ENCODE assay signal across 17 cellular contexts in genomic region chr10:7941576-7941975, GRCh38.
DNase-seq lines count a peak whose midpoint lies in the region; ATAC-seq and TF ChIP-seq lines count a peak whose summit lies in the region.
"Had no signal": no experiment of that assay in that cellular context is flagged by ENCODE, and none has a peak within 500 bp of the region (broad histone marks: within the 10 kb centered on the region; RNA-seq: fewer than 3 reads in every experiment).

No MANE protein-coding gene starts in this region.

- TF ChIP-seq RAD21 in IMR-90 (IDR thresholded peaks at IDR 0.05; ENCODE audit: low read length): no peak

- H3K4me3 Mint-ChIP-seq in GM23338: no peak overlapping the region
- no peak overlapping the region for H3K4me3 Mint-ChIP-seq in natural killer cell
- H3K4me3 Mint-ChIP-seq: CD4-positive, alpha-beta T cell; HFFc6; IgD-negative memory B cell had no signal

- dilution Hi-C loops in IMR-90 (cut with HindIII; ENCODE audit: low sequenced_read_pairs, unreplicated experiment): no loop called here

- no peaks in the 10 kb centered on the region; the same call in 2 of the 3 replicates for H3K9me3 Mint-ChIP-seq in GM23338
- peaks cover 0 to 6% of the 10 kb centered on the region in 2 donors for H3K9me3 Mint-ChIP-seq in natural killer cell
- H3K9me3 Mint-ChIP-seq: HFFc6 had no signal

- H4K20me1 ChIP-seq in GM23338 (replicated peaks; ENCODE audit: insufficient read depth) (no peaks in the 10 kb centered on the region), IMR-90 (ENCODE audit: insufficient read depth, low read length) (no peaks in the 10 kb centered on the region)

- TF ChIP-seq CTCF in GM23338 (conservative IDR thresholded peaks at IDR 0.05; ENCODE audit: low read depth in 2 of 2): no peak
- no peak for TF ChIP-seq CTCF in IMR-90 (conservative IDR thresholded peaks at IDR 0.05; ENCODE audit: low read depth, low read length)
- no peak for TF ChIP-seq CTCF in natural killer cell (IDR thresholded peaks at IDR 0.05)

- DNase-seq in GM23338 (ENCODE audit: low spot score): no peak
- DNase-seq in IMR-90: no peak
- no peak for DNase-seq in natural killer cell
- no peak for DNase-seq in A172 (ENCODE audit: low spot score)
- no peak for DNase-seq in head of caudate nucleus
- DNase-seq: AML-193; CD4-positive, alpha-beta T cell; DMS153; DMS79; GDM1; HFFc6; KBM-7 had no signal

- 0 out of 3 replicates have a peak overlapping the region, but pooled peaks have one; percentile 37 for H2BK15ac ChIP-seq in IMR-90 (ENCODE audit: low read depth, low read length)

- no TSS peak for BruUV-seq in IMR-90 (replicated peaks; lab: Mats Ljungman, UMichigan)

- POLR2A ChIA-PET in IMR-90 (lab: Charles Lee; ENCODE audit: unreplicated experiment): no interaction called here

- H3K36me3 Mint-ChIP-seq in GM23338 (ENCODE audit: low read depth) (no peaks in the 10 kb centered on the region), natural killer cell (peaks cover 7% of the 10 kb centered on the region)

- no peak; the same call in 2 of the 3 replicates for ATAC-seq in GM23338
- no peak for ATAC-seq in IMR-90 (ENCODE audit: low read depth)
- no peak for ATAC-seq in natural killer cell
- ATAC-seq in GM21619 (IDR thresholded peaks at IDR 0.05; ENCODE audit: unreplicated experiment): no peak
- ATAC-seq: A549, HCT116 had no signal

- no peaks in the 10 kb centered on the region for H3K36me3 ChIP-seq in GM23338 (ENCODE audit: insufficient read depth)
- H3K36me3 ChIP-seq in IMR-90 (ENCODE audit: control insufficient read depth, insufficient read depth, low read length): no peaks in the 10 kb centered on the region

- H3K27me3 Mint-ChIP-seq in GM23338 (ENCODE audit: insufficient read depth, low read depth, poor library complexity) (peaks cover 9% of the 10 kb centered on the region), natural killer cell (ENCODE audit: low read depth in 2 of 2) (no peaks in the 10 kb centered on the region)
- H3K27me3 Mint-ChIP-seq: CD4-positive, alpha-beta T cell; IgD-negative memory B cell had no signal

- H3K14ac ChIP-seq in IMR-90 (replicated peaks; ENCODE audit: low read depth, low read length): no peak overlapping the region

- H3K9me2 ChIP-seq in GM23338 (ENCODE audit: insufficient read depth): no peaks in the 10 kb centered on the region

- no peak overlapping the region for H3K23ac ChIP-seq in IMR-90 (ENCODE audit: low read depth, low read length)

- H3K4me1 ChIP-seq in GM23338 (ENCODE audit: insufficient read depth): peaks cover 30% of the 10 kb centered on the region
- H3K4me1 ChIP-seq in IMR-90 (ENCODE audit: control insufficient read depth, insufficient read depth, low read length): peaks cover 13% of the 10 kb centered on the region

- H3F3A ChIP-seq in GM23338 (replicated peaks; ENCODE audit: low read depth): no peaks in the 10 kb centered on the region

- WGBS in IMR-90 (ENCODE audit: extremely low coverage in 2 of 2, insufficient read length in 1 of 2), 2 experiments: 80% methylated on average over 1 of the region's 6 CpGs; no CpG with 5 or more reads in 1 of the 2 experiments

- no peaks in the 10 kb centered on the region; the same call in 1 of the 2 replicates for H3K9me3 ChIP-seq in IMR-90 (ENCODE audit: control insufficient read depth, insufficient read depth, low read length)

- H3K9ac ChIP-seq in IMR-90 (ENCODE audit: low read depth, low read length): no peak overlapping the region

- peaks cover 10% of the 10 kb centered on the region; the same call in 1 of the 2 replicates for H3K9me1 ChIP-seq in IMR-90 (ENCODE audit: insufficient read depth, low read length)

- H3K79me1 ChIP-seq in IMR-90 (ENCODE audit: low read depth in 1 of 2, low read length in 2 of 2): peaks cover 14 to 26% of the 10 kb centered on the region in 2 experiments; a peak in 3 of 4 replicates

- H3K27ac Mint-ChIP-seq in GM23338 (peak overlapping the region; percentile 49; the same call in 1 of the 2 replicates), natural killer cell (peak overlapping the region; percentile 4 to 7)
- H3K27ac Mint-ChIP-seq: CD4-positive, alpha-beta T cell; HFFc6; IgD-negative memory B cell had no signal

- H4K5ac ChIP-seq in IMR-90 (ENCODE audit: low read depth, low read length): no peak overlapping the region

- no peak overlapping the region for H3K18ac ChIP-seq in IMR-90 (ENCODE audit: low read depth, low read length)

- no peak overlapping the region for H3K4ac ChIP-seq in IMR-90 (ENCODE audit: low read depth, low read length)

- H3K4me1 Mint-ChIP-seq in GM23338 (peaks cover 33% of the 10 kb centered on the region), natural killer cell (peaks cover 35 to 60% of the 10 kb centered on the region in 2 donors)

- no peak overlapping the region for H2AFZ ChIP-seq in GM23338
- no peak overlapping the region for H2AFZ ChIP-seq in IMR-90 (replicated peaks; ENCODE audit: low read length, poor library complexity)

- H3K27ac ChIP-seq in GM23338 (ENCODE audit: low read depth) (no peak overlapping the region), IMR-90 (ENCODE audit: insufficient read depth, low read length) (no peak overlapping the region)
- H3K27ac ChIP-seq: A549, C4-2B had no signal

- no peak overlapping the region for H2BK20ac ChIP-seq in IMR-90 (ENCODE audit: low read depth, low read length)

- H3K4me2 ChIP-seq in GM23338 (no peak overlapping the region), IMR-90 (ENCODE audit: low read depth, low read length) (no peak overlapping the region)
- H3K4me2 ChIP-seq: A549 had no signal

- peaks cover 9% of the 10 kb centered on the region for H3K79me2 ChIP-seq in GM23338 (replicated peaks; ENCODE audit: insufficient read depth)

- no peak overlapping the region for H2AK9ac ChIP-seq in IMR-90 (replicated peaks; ENCODE audit: low read depth, low read length, poor library complexity)

- no peak overlapping the region for H4K8ac ChIP-seq in IMR-90 (ENCODE audit: low read depth in 2 of 2, low read length in 2 of 2)

- H2AK5ac ChIP-seq in IMR-90 (ENCODE audit: low read depth, low read length): no peak overlapping the region; the same call in 1 of the 2 replicates

- no peak overlapping the region for H3K56ac ChIP-seq in IMR-90 (ENCODE audit: extremely low read depth, insufficient read depth, low read length)

- no peak overlapping the region for H4K91ac ChIP-seq in IMR-90 (ENCODE audit: insufficient read depth, low read depth, low read length)

- no peak for TF ChIP-seq POLR2A in IMR-90 (IDR thresholded peaks at IDR 0.05; ENCODE audit: low read depth, low read length)

- CTCF ChIA-PET in IMR-90 (lab: Yijun Ruan, JAX): interaction anchor here (0.6 kb wide), 1 partner anchor 96 kb away, joined by 5 read pairs; no protein-coding TSS in a partner anchor

- intact Hi-C loops in IMR-90 (cut with micrococcal nuclease) (no loop called here), natural killer cell (cut with micrococcal nuclease) (no loop called here), head of caudate nucleus (cut with DNase I) (no loop called here)

- no peak overlapping the region for H2BK5ac ChIP-seq in IMR-90 (ENCODE audit: low read depth, low read length, poor library complexity, severe bottlenecking)

- in situ Hi-C loops in IMR-90 (cut with MboI; ENCODE audit: low sequenced_read_pairs): no loop called here

- no peak overlapping the region for H2BK120ac ChIP-seq in IMR-90 (ENCODE audit: low read depth, low read length)

- H3K27me3 ChIP-seq in GM23338 (ENCODE audit: insufficient read depth): no peaks in the 10 kb centered on the region
- no peaks in the 10 kb centered on the region for H3K27me3 ChIP-seq in IMR-90 (ENCODE audit: control insufficient read depth, insufficient read depth, low read length)

- H3K4me3 ChIP-seq in GM23338: no peak overlapping the region
- H3K4me3 ChIP-seq in IMR-90 (ENCODE audit: insufficient read depth, low read depth, low read length): no peak overlapping the region
- H3K4me3 ChIP-seq: A549 had no signal

TF ChIP-seq in GM23338, 12 proteins besides CTCF, POLR2A, EP300 and RAD21:
- no peak for TF ChIP-seq ZNF331 (CRISPR knock-in tag; IDR thresholded peaks at IDR 0.05; ENCODE audit: low read depth)
- TF ChIP-seq POLR2AphosphoS5 (IDR thresholded peaks at IDR 0.05; ENCODE audit: low read depth): no peak
- TF ChIP-seq EZH2 (IDR thresholded peaks at IDR 0.05; ENCODE audit: low read depth, unreplicated experiment): no peak

TF ChIP-seq in IMR-90, 13 proteins besides CTCF, POLR2A, EP300 and RAD21:
- TF ChIP-seq ELK1 (IDR thresholded peaks at IDR 0.05; ENCODE audit: borderline replicate concordance, low read depth, low read length) (no peak), FOS (IDR thresholded peaks at IDR 0.05; ENCODE audit: low read depth, low read length) (no peak), SMC3 (IDR thresholded peaks at IDR 0.05; ENCODE audit: low read depth, low read length) (no peak), RCOR1 (IDR thresholded peaks at IDR 0.05; ENCODE audit: insufficient replicate concordance, low read length) (no peak), CHD1 (IDR thresholded peaks at IDR 0.05; ENCODE audit: low read depth, low read length) (no peak), RFX5 (IDR thresholded peaks at IDR 0.05; ENCODE audit: low read depth, low read length) (no peak), CEBPB (IDR thresholded peaks at IDR 0.05; ENCODE audit: low read depth, low read length) (no peak), MXI1 (IDR thresholded peaks at IDR 0.05; ENCODE audit: borderline replicate concordance, low read depth, low read length) (no peak), MAZ (IDR thresholded peaks at IDR 0.05; ENCODE audit: borderline replicate concordance, low read depth, low read length) (no peak), BHLHE40 (IDR thresholded peaks at IDR 0.05; ENCODE audit: low read depth, low read length) (no peak), NFE2L2 (IDR thresholded peaks at IDR 0.05; ENCODE audit: low read depth, low read length) (no peak), MAFK (IDR thresholded peaks at IDR 0.05; ENCODE audit: low read depth, low read length) (no peak), USF2 (IDR thresholded peaks at IDR 0.05; ENCODE audit: low read depth, low read length) (no peak)
